Comparison of ENCODE assay signal across 41 cellular contexts in genomic region chr1:41788427-41788826, GRCh38.
"Had no signal": no experiment of that assay in that cellular context is flagged by ENCODE, and none has a peak within 500 bp of the region (broad histone marks: within the 10 kb centered on the region; RNA-seq: fewer than 3 reads in every experiment).

No MANE protein-coding gene starts in this region.

- H3K36me3 Mint-ChIP-seq: WTC11 had no signal

- H3K36me3 ChIP-seq: brain microvascular endothelial cell, breast epithelium, cardiac muscle cell had no signal

- H3K27me3 ChIP-seq: body of pancreas, brain microvascular endothelial cell, breast epithelium, cardiac muscle cell had no signal

- H3K9me3 Mint-ChIP-seq: activated naive CD4-positive, alpha-beta T cell treated with anti-CD3 and anti-CD28 coated beads, Interleukin-2, amount 50 U/mL, for 24 hours; activated naive CD8-positive, alpha-beta T cell treated with anti-CD3 and anti-CD28 coated beads, Interleukin-2, amount 50 U/mL, for 24 hours; activated T-cell treated with anti-CD3 and anti-CD28 coated beads, Interleukin-2, amount 50 U/mL, for 24 hours; central memory CD8-positive, alpha-beta T cell had no signal

- H3K4me3 ChIP-seq: body of pancreas, breast epithelium, cardiac muscle cell had no signal

- ATAC-seq: activated CD4-positive, alpha-beta T cell treated with anti-CD3 and anti-CD28 coated beads for 36 hours; activated CD4-positive, CD25-positive, alpha-beta regulatory T cell treated with anti-CD3 and anti-CD28 coated beads, Interleukin-2, amount 50 U/mL, for 24 hours; activated CD8-positive, alpha-beta memory T cell treated with anti-CD3 and anti-CD28 coated beads, Interleukin-2, amount 10 ng/mL, durations not matched to agents 7 days and 5 days; activated CD8-positive, alpha-beta T cell treated with anti-CD3 and anti-CD28 coated beads, Interleukin-2, amount 10 ng/mL, durations not matched to agents 7 days and 5 days; activated naive CD8-positive, alpha-beta T cell treated with anti-CD3 and anti-CD28 coated beads, Interleukin-2, amount 50 U/mL, for 24 hours; body of pancreas; WTC11 had no signal

- H3K4me3 Mint-ChIP-seq: activated CD4-positive, alpha-beta memory T cell treated with anti-CD3 and anti-CD28 coated beads, Interleukin-2, amount 10 ng/mL, durations not matched to agents 7 days and 5 days; activated CD4-positive, alpha-beta T cell treated with anti-CD3 and anti-CD28 coated beads for 36 hours; activated CD4-positive, alpha-beta T cell treated with anti-CD3 and anti-CD28 coated beads, Interleukin-2, amount 10 ng/mL, durations not matched to agents 7 days and 5 days; activated CD8-positive, alpha-beta memory T cell treated with anti-CD3 and anti-CD28 coated beads, Interleukin-2, amount 10 ng/mL, durations not matched to agents 7 days and 5 days; activated CD8-positive, alpha-beta T cell treated with anti-CD3 and anti-CD28 coated beads, Interleukin-2, amount 10 ng/mL, durations not matched to agents 7 days and 5 days; activated naive CD4-positive, alpha-beta T cell treated with anti-CD3 and anti-CD28 coated beads, Interleukin-2, amount 10 ng/mL, durations not matched to agents 7 days and 5 days; activated naive CD4-positive, alpha-beta T cell treated with anti-CD3 and anti-CD28 coated beads, Interleukin-2, amount 50 U/mL, for 24 hours; activated naive CD8-positive, alpha-beta T cell; activated naive CD8-positive, alpha-beta T cell treated with anti-CD3 and anti-CD28 coated beads, Interleukin-2, amount 10 ng/mL, durations not matched to agents 7 days and 5 days; activated naive CD8-positive, alpha-beta T cell treated with anti-CD3 and anti-CD28 coated beads, Interleukin-2, amount 50 U/mL, for 24 hours; activated T-cell treated with anti-CD3 and anti-CD28 coated beads, Interleukin-2, amount 50 U/mL, for 24 hours; central memory CD8-positive, alpha-beta T cell; T-helper 1 cell treated with Interleukin-12 subunit alpha and Interleukin-12 subunit beta and Interleukin-4 antibody, amounts not matched to agents 30 μg/mL and 1 μg/mL, for 36 hours; T-helper 2 cell treated with Interferon-gamma antibody and Interleukin-4, amounts not matched to agents 5 μg/mL and 100 μg/mL, for 36 hours; WTC11 had no signal

- H3K27ac ChIP-seq: body of pancreas, brain microvascular endothelial cell, breast epithelium, cardiac muscle cell, VCaP had no signal

- DNase-seq: activated CD4-positive, alpha-beta memory T cell treated with anti-CD3 and anti-CD28 coated beads, Interleukin-2, amount 10 ng/mL, durations not matched to agents 7 days and 5 days; activated CD4-positive, alpha-beta T cell treated with anti-CD3 and anti-CD28 coated beads for 1 hour; activated CD4-positive, alpha-beta T cell treated with anti-CD3 and anti-CD28 coated beads for 36 hours; activated CD4-positive, alpha-beta T cell treated with anti-CD3 and anti-CD28 coated beads for 48 hours; activated CD4-positive, alpha-beta T cell treated with anti-CD3 and anti-CD28 coated beads, Interleukin-2, amount 10 ng/mL, durations not matched to agents 7 days and 5 days; activated CD4-positive, alpha-beta T cell treated with anti-CD3 and anti-CD28 coated beads, Interleukin-2, amount 50 U/mL, for 48 hours; activated CD4-positive, CD25-positive, alpha-beta regulatory T cell; activated CD8-positive, alpha-beta memory T cell treated with anti-CD3 and anti-CD28 coated beads for 24 hours; activated CD8-positive, alpha-beta memory T cell treated with anti-CD3 and anti-CD28 coated beads, Interleukin-2, amount 10 ng/mL, durations not matched to agents 7 days and 5 days; activated CD8-positive, alpha-beta memory T cell treated with anti-CD3 and anti-CD28 coated beads, Interleukin-2, amount 50 U/mL, for 48 hours; activated CD8-positive, alpha-beta T cell treated with anti-CD3 and anti-CD28 coated beads, Interleukin-2, amount 10 ng/mL, durations not matched to agents 7 days and 5 days; activated effector memory CD4-positive, alpha-beta T cell treated with Interleukin-2 at 50 U/mL for 16 hours; activated gamma-delta T cell; activated naive CD4-positive, alpha-beta T cell treated with anti-CD3 and anti-CD28 coated beads, Interleukin-2, amount 10 ng/mL, durations not matched to agents 7 days and 5 days; activated naive CD4-positive, alpha-beta T cell treated with Interleukin-2 at 50 U/mL for 16 hours; activated naive CD8-positive, alpha-beta T cell treated with anti-CD3 and anti-CD28 coated beads, Interleukin-2, amount 10 ng/mL, durations not matched to agents 7 days and 5 days; activated naive CD8-positive, alpha-beta T cell treated with anti-CD3 and anti-CD28 coated beads, Interleukin-2, amount 50 U/mL, for 24 hours; activated T-cell treated with anti-CD3 and anti-CD28 coated beads, Interleukin-2, amount 50 U/mL, for 24 hours; activated T-cell treated with anti-CD3 and anti-CD28 coated beads, Interleukin-2, amount 50 U/mL, for 48 hours; amygdala; anterior cingulate cortex; body of pancreas; brain microvascular endothelial cell; caudate nucleus; SW 1271; T-helper 1 cell; T-helper 2 cell; T-helper 9 cell had no signal

- H3K27me3 Mint-ChIP-seq: activated CD4-positive, alpha-beta memory T cell treated with anti-CD3 and anti-CD28 coated beads, Interleukin-2, amount 10 ng/mL, durations not matched to agents 7 days and 5 days; activated CD4-positive, alpha-beta T cell treated with anti-CD3 and anti-CD28 coated beads for 36 hours; activated CD4-positive, alpha-beta T cell treated with anti-CD3 and anti-CD28 coated beads, Interleukin-2, amount 10 ng/mL, durations not matched to agents 7 days and 5 days; activated naive CD4-positive, alpha-beta T cell treated with anti-CD3 and anti-CD28 coated beads, Interleukin-2, amount 50 U/mL, for 24 hours; activated naive CD8-positive, alpha-beta T cell; activated naive CD8-positive, alpha-beta T cell treated with anti-CD3 and anti-CD28 coated beads, Interleukin-2, amount 10 ng/mL, durations not matched to agents 7 days and 5 days; activated naive CD8-positive, alpha-beta T cell treated with anti-CD3 and anti-CD28 coated beads, Interleukin-2, amount 50 U/mL, for 24 hours; activated T-cell treated with anti-CD3 and anti-CD28 coated beads, Interleukin-2, amount 50 U/mL, for 24 hours; central memory CD8-positive, alpha-beta T cell had no signal

- H3K27ac Mint-ChIP-seq: activated CD4-positive, alpha-beta memory T cell treated with anti-CD3 and anti-CD28 coated beads, Interleukin-2, amount 10 ng/mL, durations not matched to agents 7 days and 5 days; activated CD4-positive, alpha-beta T cell treated with anti-CD3 and anti-CD28 coated beads, Interleukin-2, amount 10 ng/mL, durations not matched to agents 7 days and 5 days; activated CD8-positive, alpha-beta memory T cell treated with anti-CD3 and anti-CD28 coated beads, Interleukin-2, amount 10 ng/mL, durations not matched to agents 7 days and 5 days; activated naive CD4-positive, alpha-beta T cell treated with anti-CD3 and anti-CD28 coated beads, Interleukin-2, amount 50 U/mL, for 24 hours; activated naive CD8-positive, alpha-beta T cell; activated naive CD8-positive, alpha-beta T cell treated with anti-CD3 and anti-CD28 coated beads, Interleukin-2, amount 10 ng/mL, durations not matched to agents 7 days and 5 days; activated naive CD8-positive, alpha-beta T cell treated with anti-CD3 and anti-CD28 coated beads, Interleukin-2, amount 50 U/mL, for 24 hours; activated T-cell treated with anti-CD3 and anti-CD28 coated beads, Interleukin-2, amount 50 U/mL, for 24 hours; activated T-helper 2 cell treated with anti-CD3 and anti-CD28 coated beads, Interferon-gamma antibody, Interleukin-2, Interleukin-4, amounts not matched to agents 10 μg/mL and 5 μg/mL and 100 μg/mL, durations not matched to agents 14 hours and 24 hours and 36 hours; T-helper 1 cell treated with Interleukin-12 subunit alpha and Interleukin-12 subunit beta and Interleukin-4 antibody, amounts not matched to agents 30 μg/mL and 1 μg/mL, for 36 hours; T-helper 2 cell treated with Interferon-gamma antibody and Interleukin-4, amounts not matched to agents 5 μg/mL and 100 μg/mL, for 36 hours; WTC11 had no signal

- FAIRE-seq: astrocyte, TTC549 had no signal

- H3K9me3 ChIP-seq: body of pancreas, breast epithelium had no signal

- H3K4me1 Mint-ChIP-seq: WTC11 had no signal

- H3K4me1 ChIP-seq: breast epithelium had no signal
